ENCODE assay signal across 8 cellular contexts in genomic region chr6:33696538-33697518, GRCh38. TPM values are rescaled to one million over a fixed set of nuclear protein-coding genes. Genes with fewer than 3 reads are reported as not detected.
DNase-seq lines count a peak whose midpoint lies in the region; ATAC-seq and TF ChIP-seq lines count a peak whose summit lies in the region.

No MANE protein-coding gene starts in this region.

- TF ChIP-seq CTCF in foreskin fibroblast (IDR thresholded peaks at IDR 0.05; ENCODE audit: low read depth, low read length): no peak

- DNase-seq in Caki2 (ENCODE audit: low read depth) (peak; percentile 53), NAMALWA (ENCODE audit: low spot score) (peak; percentile 67), foreskin fibroblast (peak; percentile 79 to 88), smooth muscle cell of the brain vasculature (ENCODE audit: low read depth, low spot score) (peak; percentile 75), middle frontal gyrus (ENCODE audit: extremely low spot score, low spot score) (no peak)
- DNase-seq in activated CD4-positive, alpha-beta memory T cell treated with anti-CD3 and anti-CD28 coated beads for 36 hours: peak; percentile 51

- H3K36me3 Mint-ChIP-seq in activated CD4-positive, alpha-beta memory T cell treated with anti-CD3 and anti-CD28 coated beads for 36 hours: peaks cover 55% of the 10 kb centered on the region

- H3K27me3 Mint-ChIP-seq in activated CD4-positive, alpha-beta memory T cell treated with anti-CD3 and anti-CD28 coated beads for 36 hours: no peaks in the 10 kb centered on the region

- H3K4me1 Mint-ChIP-seq in activated CD4-positive, alpha-beta memory T cell treated with anti-CD3 and anti-CD28 coated beads for 36 hours (ENCODE audit: low read depth): peaks cover 74% of the 10 kb centered on the region

- ATAC-seq in GM21526 (IDR thresholded peaks at IDR 0.05; ENCODE audit: low FRiP score, unreplicated experiment): no peak
- no peak for ATAC-seq in GM18909 (IDR thresholded peaks at IDR 0.05; ENCODE audit: poor library complexity, unreplicated experiment)

- in situ Hi-C loops in Caki2 (cut with HindIII; ENCODE audit: low pct_unique_long_range_greater_than_20kb, low sequenced_read_pairs): no loop called here

- H3K4me3 Mint-ChIP-seq in activated CD4-positive, alpha-beta memory T cell treated with anti-CD3 and anti-CD28 coated beads for 36 hours: peak overlapping the region; percentile 37

- CTCF ChIA-PET in activated CD4-positive, alpha-beta memory T cell treated with anti-CD3 and anti-CD28 coated beads for 36 hours (lab: Charles Lee): interaction anchor here (1.0 to 1.7 kb wide), 5 partner anchors 14 to 117 kb away, joined by 3 to 6 read pairs (median 6); partner anchors contain the start of genes BAK1 and UQCC2

- POLR2A ChIA-PET in activated CD4-positive, alpha-beta memory T cell treated with anti-CD3 and anti-CD28 coated beads for 36 hours (lab: Charles Lee): interaction anchor here (0.8 to 2.8 kb wide), 2 partner anchors 75 to 118 kb away, joined by 4 to 10 read pairs; partner anchors contain the start of gene ITPR3

- intact Hi-C loops in activated CD4-positive, alpha-beta memory T cell treated with anti-CD3 and anti-CD28 coated beads for 36 hours (cut with micrococcal nuclease): loop anchor here (10.0 kb wide), 1 partner anchor 282 kb away; the partner anchor contains the start of genes CUTA and PHF1

- no peaks in the 10 kb centered on the region for H3K9me3 Mint-ChIP-seq in activated CD4-positive, alpha-beta memory T cell treated with anti-CD3 and anti-CD28 coated beads for 36 hours

- H3K4me3 ChIP-seq in foreskin fibroblast (ENCODE audit: low read depth in 1 of 2, low read length in 2 of 2): no peak overlapping the region

- peak overlapping the region; percentile 93 for H3K27ac Mint-ChIP-seq in activated CD4-positive, alpha-beta memory T cell treated with anti-CD3 and anti-CD28 coated beads for 36 hours

RNA-seq across cellular contexts. Expression of gene UQCC2, which starts 14.7 kb away (rescaled TPM):
- 41.7 and 68.5 TPM in 2 replicates for total RNA-seq in Caki2 (2014; rRNA removed; shearing (Covaris generic); ENCODE audit: low replicate concordance)
- total RNA-seq in activated CD4-positive, alpha-beta memory T cell treated with anti-CD3 and anti-CD28 coated beads for 36 hours: 100 to 1,000 TPM; 157 to 160 TPM

RNA-seq across cellular contexts. Expression of gene IP6K3, which starts 49.9 kb away (rescaled TPM):
- total RNA-seq in Caki2 (2014; rRNA removed; shearing (Covaris generic); ENCODE audit: low replicate concordance): 0.07 and 0.12 TPM in 2 replicates
- not detected for total RNA-seq in activated CD4-positive, alpha-beta memory T cell treated with anti-CD3 and anti-CD28 coated beads for 36 hours
